Comparison of ENCODE assay signal across 1 cellular context in genomic region chr2:179218848-179219594, GRCh38.
TF ChIP-seq lines count a peak whose summit lies in the region.

No MANE protein-coding gene starts in this region.

TF ChIP-seq in WTC11, 78 proteins besides CTCF, POLR2A, EP300 and RAD21 (continued from another document):
- no peak for TF ChIP-seq FOXP4 (CRISPR knock-in tag; IDR thresholded peaks at IDR 0.05)
TF ChIP-seq in WTC11: peak in this region for 0.
